In the genomic region with DNA sequence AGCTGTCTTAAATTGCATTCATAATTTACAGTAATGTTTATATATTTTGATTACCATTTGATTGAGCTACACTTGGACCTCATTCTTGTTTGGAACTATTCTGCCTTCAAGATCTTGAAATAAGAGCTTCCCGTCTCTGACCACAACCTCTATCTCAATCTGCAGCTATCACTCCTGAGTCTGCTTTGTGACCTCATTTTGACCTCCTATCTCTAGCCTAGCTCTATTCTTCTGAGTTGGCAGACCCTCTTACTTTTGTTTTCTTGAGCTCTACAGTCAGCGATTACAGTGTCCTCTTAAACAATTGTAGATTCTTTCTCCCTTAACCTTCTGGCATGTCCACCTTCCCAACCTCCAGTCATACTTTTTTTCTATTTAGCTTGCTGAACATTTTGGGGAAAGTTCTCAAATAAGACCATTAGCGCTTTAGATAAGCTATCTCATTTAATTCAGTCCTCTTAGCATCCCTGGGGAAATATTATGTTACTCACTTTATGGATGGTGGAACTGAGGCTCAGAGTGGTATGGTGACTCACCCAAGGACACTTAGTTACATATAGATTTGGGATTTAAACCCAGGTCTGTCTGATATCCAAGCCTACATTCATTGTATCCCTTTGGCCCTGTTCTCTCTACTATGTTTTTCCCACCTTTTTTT, we compare ENCODE assay signal across 1 cellular context.
TF ChIP-seq lines count a peak whose summit lies in the region.

No MANE protein-coding gene starts in this region.

TF ChIP-seq in K562, 482 proteins besides CTCF, POLR2A, EP300 and RAD21 (continued from another document and continues in another):
- TF ChIP-seq, protein P1, sequence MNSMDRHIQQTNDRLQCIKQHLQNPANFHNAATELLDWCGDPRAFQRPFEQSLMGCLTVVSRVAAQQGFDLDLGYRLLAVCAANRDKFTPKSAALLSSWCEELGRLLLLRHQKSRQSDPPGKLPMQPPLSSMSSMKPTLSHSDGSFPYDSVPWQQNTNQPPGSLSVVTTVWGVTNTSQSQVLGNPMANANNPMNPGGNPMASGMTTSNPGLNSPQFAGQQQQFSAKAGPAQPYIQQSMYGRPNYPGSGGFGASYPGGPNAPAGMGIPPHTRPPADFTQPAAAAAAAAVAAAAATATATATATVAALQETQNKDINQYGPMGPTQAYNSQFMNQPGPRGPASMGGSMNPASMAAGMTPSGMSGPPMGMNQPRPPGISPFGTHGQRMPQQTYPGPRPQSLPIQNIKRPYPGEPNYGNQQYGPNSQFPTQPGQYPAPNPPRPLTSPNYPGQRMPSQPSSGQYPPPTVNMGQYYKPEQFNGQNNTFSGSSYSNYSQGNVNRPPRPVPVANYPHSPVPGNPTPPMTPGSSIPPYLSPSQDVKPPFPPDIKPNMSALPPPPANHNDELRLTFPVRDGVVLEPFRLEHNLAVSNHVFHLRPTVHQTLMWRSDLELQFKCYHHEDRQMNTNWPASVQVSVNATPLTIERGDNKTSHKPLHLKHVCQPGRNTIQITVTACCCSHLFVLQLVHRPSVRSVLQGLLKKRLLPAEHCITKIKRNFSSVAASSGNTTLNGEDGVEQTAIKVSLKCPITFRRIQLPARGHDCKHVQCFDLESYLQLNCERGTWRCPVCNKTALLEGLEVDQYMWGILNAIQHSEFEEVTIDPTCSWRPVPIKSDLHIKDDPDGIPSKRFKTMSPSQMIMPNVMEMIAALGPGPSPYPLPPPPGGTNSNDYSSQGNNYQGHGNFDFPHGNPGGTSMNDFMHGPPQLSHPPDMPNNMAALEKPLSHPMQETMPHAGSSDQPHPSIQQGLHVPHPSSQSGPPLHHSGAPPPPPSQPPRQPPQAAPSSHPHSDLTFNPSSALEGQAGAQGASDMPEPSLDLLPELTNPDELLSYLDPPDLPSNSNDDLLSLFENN (IDR thresholded peaks at IDR 0.05; ENCODE audit: low read depth in 2 of 2, low read length in 2 of 2) = peak in 1 of 2 experiments; percentile 74; a peak in 2 of 4 replicates
- TF ChIP-seq DPF2 (IDR thresholded peaks at IDR 0.05) = peak; percentile 92
- no peak for TF ChIP-seq ZNF274 (IDR thresholded peaks at IDR 0.05; ENCODE audit: borderline replicate concordance, low read depth, low read length)
- no peak for TF ChIP-seq POLR2G (IDR thresholded peaks at IDR 0.05; ENCODE audit: low read depth, low read length)
- TF ChIP-seq, protein P2, sequence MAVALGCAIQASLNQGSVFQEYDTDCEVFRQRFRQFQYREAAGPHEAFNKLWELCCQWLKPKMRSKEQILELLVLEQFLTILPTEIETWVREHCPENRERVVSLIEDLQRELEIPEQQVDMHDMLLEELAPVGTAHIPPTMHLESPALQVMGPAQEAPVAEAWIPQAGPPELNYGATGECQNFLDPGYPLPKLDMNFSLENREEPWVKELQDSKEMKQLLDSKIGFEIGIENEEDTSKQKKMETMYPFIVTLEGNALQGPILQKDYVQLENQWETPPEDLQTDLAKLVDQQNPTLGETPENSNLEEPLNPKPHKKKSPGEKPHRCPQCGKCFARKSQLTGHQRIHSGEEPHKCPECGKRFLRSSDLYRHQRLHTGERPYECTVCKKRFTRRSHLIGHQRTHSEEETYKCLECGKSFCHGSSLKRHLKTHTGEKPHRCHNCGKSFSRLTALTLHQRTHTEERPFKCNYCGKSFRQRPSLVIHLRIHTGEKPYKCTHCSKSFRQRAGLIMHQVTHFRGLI (CRISPR knock-in tag; IDR thresholded peaks at IDR 0.05) = no peak
- TF ChIP-seq SMARCE1 (IDR thresholded peaks at IDR 0.05) = peak; percentile 90; the same call in 1 of the 2 replicates
- TF ChIP-seq TCFL5 (CRISPR knock-in tag; conservative IDR thresholded peaks at IDR 0.05) = no peak
- no peak for TF ChIP-seq RBM34 (IDR thresholded peaks at IDR 0.05; ENCODE audit: borderline replicate concordance, insufficient read depth, low read length)
- TF ChIP-seq, protein P3, sequence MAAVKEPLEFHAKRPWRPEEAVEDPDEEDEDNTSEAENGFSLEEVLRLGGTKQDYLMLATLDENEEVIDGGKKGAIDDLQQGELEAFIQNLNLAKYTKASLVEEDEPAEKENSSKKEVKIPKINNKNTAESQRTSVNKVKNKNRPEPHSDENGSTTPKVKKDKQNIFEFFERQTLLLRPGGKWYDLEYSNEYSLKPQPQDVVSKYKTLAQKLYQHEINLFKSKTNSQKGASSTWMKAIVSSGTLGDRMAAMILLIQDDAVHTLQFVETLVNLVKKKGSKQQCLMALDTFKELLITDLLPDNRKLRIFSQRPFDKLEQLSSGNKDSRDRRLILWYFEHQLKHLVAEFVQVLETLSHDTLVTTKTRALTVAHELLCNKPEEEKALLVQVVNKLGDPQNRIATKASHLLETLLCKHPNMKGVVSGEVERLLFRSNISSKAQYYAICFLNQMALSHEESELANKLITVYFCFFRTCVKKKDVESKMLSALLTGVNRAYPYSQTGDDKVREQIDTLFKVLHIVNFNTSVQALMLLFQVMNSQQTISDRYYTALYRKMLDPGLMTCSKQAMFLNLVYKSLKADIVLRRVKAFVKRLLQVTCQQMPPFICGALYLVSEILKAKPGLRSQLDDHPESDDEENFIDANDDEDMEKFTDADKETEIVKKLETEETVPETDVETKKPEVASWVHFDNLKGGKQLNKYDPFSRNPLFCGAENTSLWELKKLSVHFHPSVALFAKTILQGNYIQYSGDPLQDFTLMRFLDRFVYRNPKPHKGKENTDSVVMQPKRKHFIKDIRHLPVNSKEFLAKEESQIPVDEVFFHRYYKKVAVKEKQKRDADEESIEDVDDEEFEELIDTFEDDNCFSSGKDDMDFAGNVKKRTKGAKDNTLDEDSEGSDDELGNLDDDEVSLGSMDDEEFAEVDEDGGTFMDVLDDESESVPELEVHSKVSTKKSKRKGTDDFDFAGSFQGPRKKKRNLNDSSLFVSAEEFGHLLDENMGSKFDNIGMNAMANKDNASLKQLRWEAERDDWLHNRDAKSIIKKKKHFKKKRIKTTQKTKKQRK (IDR thresholded peaks at IDR 0.05; ENCODE audit: borderline replicate concordance, low read depth, low read length) = no peak
- TF ChIP-seq ILK (tag; IDR thresholded peaks at IDR 0.05; ENCODE audit: borderline replicate concordance, low read depth) = no peak
- TF ChIP-seq HDGF (IDR thresholded peaks at IDR 0.05) = no peak
- peak; percentile 50; the same call in 1 of the 2 replicates for TF ChIP-seq PHB2 (IDR thresholded peaks at IDR 0.05; ENCODE audit: low read depth)
- peak in 1 of 2 experiments; percentile 74; a peak in 1 of 4 replicates for TF ChIP-seq TBL1XR1 (IDR thresholded peaks at IDR 0.05; ENCODE audit: low read length in 2 of 2)
- TF ChIP-seq, protein P4, sequence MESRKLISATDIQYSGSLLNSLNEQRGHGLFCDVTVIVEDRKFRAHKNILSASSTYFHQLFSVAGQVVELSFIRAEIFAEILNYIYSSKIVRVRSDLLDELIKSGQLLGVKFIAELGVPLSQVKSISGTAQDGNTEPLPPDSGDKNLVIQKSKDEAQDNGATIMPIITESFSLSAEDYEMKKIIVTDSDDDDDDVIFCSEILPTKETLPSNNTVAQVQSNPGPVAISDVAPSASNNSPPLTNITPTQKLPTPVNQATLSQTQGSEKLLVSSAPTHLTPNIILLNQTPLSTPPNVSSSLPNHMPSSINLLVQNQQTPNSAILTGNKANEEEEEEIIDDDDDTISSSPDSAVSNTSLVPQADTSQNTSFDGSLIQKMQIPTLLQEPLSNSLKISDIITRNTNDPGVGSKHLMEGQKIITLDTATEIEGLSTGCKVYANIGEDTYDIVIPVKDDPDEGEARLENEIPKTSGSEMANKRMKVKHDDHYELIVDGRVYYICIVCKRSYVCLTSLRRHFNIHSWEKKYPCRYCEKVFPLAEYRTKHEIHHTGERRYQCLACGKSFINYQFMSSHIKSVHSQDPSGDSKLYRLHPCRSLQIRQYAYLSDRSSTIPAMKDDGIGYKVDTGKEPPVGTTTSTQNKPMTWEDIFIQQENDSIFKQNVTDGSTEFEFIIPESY (CRISPR knock-in tag; IDR thresholded peaks at IDR 0.05) = no peak
- no peak for TF ChIP-seq FOXA3 (CRISPR knock-in tag; conservative IDR thresholded peaks at IDR 0.05 in 1 of 2, IDR thresholded peaks at IDR 0.05 in 1 of 2)
- TF ChIP-seq FOXP1 (CRISPR knock-in tag; IDR thresholded peaks at IDR 0.05) = no peak
- TF ChIP-seq POLR2AphosphoS5 (IDR thresholded peaks at IDR 0.05; ENCODE audit: control insufficient read depth, insufficient read depth, low read depth, low read length) = peak; percentile 75
- no peak; the same call in 1 of the 2 replicates for TF ChIP-seq LCOR (CRISPR knock-in tag; IDR thresholded peaks at IDR 0.05)
- TF ChIP-seq BRD4 (IDR thresholded peaks at IDR 0.05) = no peak
- TF ChIP-seq NR4A1 (CRISPR knock-in tag; IDR thresholded peaks at IDR 0.05) = no peak
- no peak for TF ChIP-seq NR4A1 (tag; IDR thresholded peaks at IDR 0.05)
- no peak for TF ChIP-seq ZNF77 (CRISPR knock-in tag; IDR thresholded peaks at IDR 0.05)
- TF ChIP-seq, protein P5, sequence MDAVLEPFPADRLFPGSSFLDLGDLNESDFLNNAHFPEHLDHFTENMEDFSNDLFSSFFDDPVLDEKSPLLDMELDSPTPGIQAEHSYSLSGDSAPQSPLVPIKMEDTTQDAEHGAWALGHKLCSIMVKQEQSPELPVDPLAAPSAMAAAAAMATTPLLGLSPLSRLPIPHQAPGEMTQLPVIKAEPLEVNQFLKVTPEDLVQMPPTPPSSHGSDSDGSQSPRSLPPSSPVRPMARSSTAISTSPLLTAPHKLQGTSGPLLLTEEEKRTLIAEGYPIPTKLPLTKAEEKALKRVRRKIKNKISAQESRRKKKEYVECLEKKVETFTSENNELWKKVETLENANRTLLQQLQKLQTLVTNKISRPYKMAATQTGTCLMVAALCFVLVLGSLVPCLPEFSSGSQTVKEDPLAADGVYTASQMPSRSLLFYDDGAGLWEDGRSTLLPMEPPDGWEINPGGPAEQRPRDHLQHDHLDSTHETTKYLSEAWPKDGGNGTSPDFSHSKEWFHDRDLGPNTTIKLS (IDR thresholded peaks at IDR 0.05; ENCODE audit: borderline replicate concordance, low read depth) = no peak
- no peak for TF ChIP-seq ZNF232 (CRISPR knock-in tag; IDR thresholded peaks at IDR 0.05)
- TF ChIP-seq EHMT2 (IDR thresholded peaks at IDR 0.05) = no peak
- TF ChIP-seq ZNF707 (CRISPR knock-in tag; conservative IDR thresholded peaks at IDR 0.05) = no peak
- no peak for TF ChIP-seq ZNF3 (CRISPR knock-in tag; IDR thresholded peaks at IDR 0.05)
- TF ChIP-seq, protein P6, sequence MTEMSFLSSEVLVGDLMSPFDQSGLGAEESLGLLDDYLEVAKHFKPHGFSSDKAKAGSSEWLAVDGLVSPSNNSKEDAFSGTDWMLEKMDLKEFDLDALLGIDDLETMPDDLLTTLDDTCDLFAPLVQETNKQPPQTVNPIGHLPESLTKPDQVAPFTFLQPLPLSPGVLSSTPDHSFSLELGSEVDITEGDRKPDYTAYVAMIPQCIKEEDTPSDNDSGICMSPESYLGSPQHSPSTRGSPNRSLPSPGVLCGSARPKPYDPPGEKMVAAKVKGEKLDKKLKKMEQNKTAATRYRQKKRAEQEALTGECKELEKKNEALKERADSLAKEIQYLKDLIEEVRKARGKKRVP (CRISPR knock-in tag; IDR thresholded peaks at IDR 0.05) = no peak
- no peak for TF ChIP-seq ZNF766 (CRISPR knock-in tag; conservative IDR thresholded peaks at IDR 0.05)
- TF ChIP-seq HDAC8 (tag; IDR thresholded peaks at IDR 0.05) = no peak
- peak; percentile 91 for TF ChIP-seq MTA2 (IDR thresholded peaks at IDR 0.05; ENCODE audit: low read depth)
- TF ChIP-seq, protein P7, sequence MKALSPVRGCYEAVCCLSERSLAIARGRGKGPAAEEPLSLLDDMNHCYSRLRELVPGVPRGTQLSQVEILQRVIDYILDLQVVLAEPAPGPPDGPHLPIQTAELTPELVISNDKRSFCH (CRISPR knock-in tag; IDR thresholded peaks at IDR 0.05) = no peak
- TF ChIP-seq, protein P7 (tag; IDR thresholded peaks at IDR 0.05) = no peak
- TF ChIP-seq ZBTB1 (CRISPR knock-in tag; IDR thresholded peaks at IDR 0.05; ENCODE audit: borderline replicate concordance, low read depth) = no peak
- peak; percentile 75 for TF ChIP-seq JUND (IDR thresholded peaks at IDR 0.05; ENCODE audit: borderline replicate concordance, low read depth, low read length)
- TF ChIP-seq JUND (tag; IDR thresholded peaks at IDR 0.05; ENCODE audit: borderline replicate concordance, low read depth, low read length) = peak; percentile 69; the same call in 1 of the 3 replicates
- TF ChIP-seq, protein P8, sequence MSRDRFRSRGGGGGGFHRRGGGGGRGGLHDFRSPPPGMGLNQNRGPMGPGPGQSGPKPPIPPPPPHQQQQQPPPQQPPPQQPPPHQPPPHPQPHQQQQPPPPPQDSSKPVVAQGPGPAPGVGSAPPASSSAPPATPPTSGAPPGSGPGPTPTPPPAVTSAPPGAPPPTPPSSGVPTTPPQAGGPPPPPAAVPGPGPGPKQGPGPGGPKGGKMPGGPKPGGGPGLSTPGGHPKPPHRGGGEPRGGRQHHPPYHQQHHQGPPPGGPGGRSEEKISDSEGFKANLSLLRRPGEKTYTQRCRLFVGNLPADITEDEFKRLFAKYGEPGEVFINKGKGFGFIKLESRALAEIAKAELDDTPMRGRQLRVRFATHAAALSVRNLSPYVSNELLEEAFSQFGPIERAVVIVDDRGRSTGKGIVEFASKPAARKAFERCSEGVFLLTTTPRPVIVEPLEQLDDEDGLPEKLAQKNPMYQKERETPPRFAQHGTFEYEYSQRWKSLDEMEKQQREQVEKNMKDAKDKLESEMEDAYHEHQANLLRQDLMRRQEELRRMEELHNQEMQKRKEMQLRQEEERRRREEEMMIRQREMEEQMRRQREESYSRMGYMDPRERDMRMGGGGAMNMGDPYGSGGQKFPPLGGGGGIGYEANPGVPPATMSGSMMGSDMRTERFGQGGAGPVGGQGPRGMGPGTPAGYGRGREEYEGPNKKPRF (IDR thresholded peaks at IDR 0.05; ENCODE audit: low read depth, low read length) = no peak
- TF ChIP-seq NFIX (CRISPR knock-in tag; IDR thresholded peaks at IDR 0.05; ENCODE audit: low read depth) = no peak
- TF ChIP-seq ZNF668 (CRISPR knock-in tag; IDR thresholded peaks at IDR 0.05) = no peak
- TF ChIP-seq FIP1L1 (IDR thresholded peaks at IDR 0.05; ENCODE audit: low read depth, low read length, poor library complexity, severe bottlenecking) = no peak
- TF ChIP-seq SNIP1 (IDR thresholded peaks at IDR 0.05; ENCODE audit: low read depth) = no peak
- no peak for TF ChIP-seq COPS2 (conservative IDR thresholded peaks at IDR 0.05)
- no peak for TF ChIP-seq GTF2E2 (tag; IDR thresholded peaks at IDR 0.05)
- no peak for TF ChIP-seq MTA3 (IDR thresholded peaks at IDR 0.05; ENCODE audit: borderline replicate concordance)
- no peak for TF ChIP-seq RFX7 (CRISPR knock-in tag; IDR thresholded peaks at IDR 0.05)
- no peak for TF ChIP-seq ZNF311 (CRISPR knock-in tag; IDR thresholded peaks at IDR 0.05)
- no peak for TF ChIP-seq HOXB6 (CRISPR knock-in tag; IDR thresholded peaks at IDR 0.05; ENCODE audit: borderline replicate concordance)
- no peak for TF ChIP-seq ETS2 (tag; IDR thresholded peaks at IDR 0.05; ENCODE audit: borderline replicate concordance, poor library complexity, severe bottlenecking)
- TF ChIP-seq ARID2 (IDR thresholded peaks at IDR 0.05) = no peak
- TF ChIP-seq ZNF444 (CRISPR knock-in tag; IDR thresholded peaks at IDR 0.05) = no peak
- TF ChIP-seq DNMT1 (IDR thresholded peaks at IDR 0.05) = no peak
- TF ChIP-seq ZSCAN29 (IDR thresholded peaks at IDR 0.05) = no peak
- TF ChIP-seq KDM1A (IDR thresholded peaks at IDR 0.05) = peak; percentile 84 to 85
- peak; percentile 64; the same call in 1 of the 2 replicates for TF ChIP-seq CTBP1 (IDR thresholded peaks at IDR 0.05; ENCODE audit: borderline replicate concordance)
- TF ChIP-seq NCOA1 (IDR thresholded peaks at IDR 0.05; ENCODE audit: low read depth) = peak; percentile 70
